10 cellular contexts compared by ENCODE assay signal in the genomic region with DNA sequence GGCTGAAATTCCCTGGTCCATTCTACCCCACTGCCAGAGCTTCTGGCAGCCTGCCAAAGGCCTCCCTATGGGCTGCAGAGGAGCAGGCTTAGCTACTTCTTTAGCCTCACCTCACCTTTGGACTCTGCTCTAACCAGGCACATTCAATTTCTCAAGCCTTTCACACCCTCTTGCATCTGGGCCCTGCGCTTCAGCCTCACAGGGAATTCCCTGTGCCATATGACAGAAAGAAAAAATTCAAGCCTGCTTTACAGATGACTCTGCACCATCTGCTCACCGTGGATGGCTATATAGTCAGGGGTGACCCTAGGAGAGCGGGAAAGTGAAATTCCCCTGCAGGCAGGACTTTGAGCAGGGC.
A peak's percentile ranks its signal among the peaks of the same experiment; 100 is the strongest.
DNase-seq lines count a peak whose midpoint lies in the region; ATAC-seq and TF ChIP-seq lines count a peak whose summit lies in the region.
"Had no signal": no experiment of that assay in that cellular context is flagged by ENCODE, and none has a peak within 500 bp of the region (broad histone marks: within the 10 kb centered on the region; RNA-seq: fewer than 3 reads in every experiment).

No MANE protein-coding gene starts in this region.

- H3K36me3 ChIP-seq in Caco-2 (ENCODE audit: control insufficient read depth, insufficient read depth, low read length) (no peaks in the 10 kb centered on the region), heart left ventricle (no peaks in the 10 kb centered on the region), vagina (no peaks in the 10 kb centered on the region)
- H3K36me3 ChIP-seq: thoracic aorta had no signal

- H3K27me3 ChIP-seq in Caco-2 (replicated peaks; ENCODE audit: control insufficient read depth, insufficient read depth, low read length) (no peaks in the 10 kb centered on the region), heart left ventricle (no peaks in the 10 kb centered on the region), vagina (no peaks in the 10 kb centered on the region)

- H3K4me1 ChIP-seq in Caco-2 (peaks cover 24% of the 10 kb centered on the region), heart left ventricle (peaks cover under 1 to 23% (median 14%) of the 10 kb centered on the region in 12 donors), vagina (no peaks in the 10 kb centered on the region)

- TF ChIP-seq POLR2A in heart left ventricle (IDR thresholded peaks at IDR 0.05) (no peak), vagina (IDR thresholded peaks at IDR 0.05) (no peak)

- peaks cover 22% of the 10 kb centered on the region for H3K4me1 Mint-ChIP-seq in Caco-2 (ENCODE audit: low read depth, unreplicated experiment)
- H3K4me1 Mint-ChIP-seq: naive B cell had no signal

- no peak overlapping the region for H3K4me3 ChIP-seq in Caco-2 (ENCODE audit: low read depth, low read length)
- H3K4me3 ChIP-seq in heart left ventricle = no peak overlapping the region
- no peak overlapping the region for H3K4me3 ChIP-seq in vagina
- H3K4me3 ChIP-seq: thoracic aorta had no signal

- DNase-seq in Caco-2 (peak; percentile 73 to 85), GM20000 (ENCODE audit: low spot score) (peak; percentile 42), NCI-H1105 (lab: John Stamatoyannopoulos, UW) (peak; percentile 4), heart left ventricle (peak; percentile 56 to 84 (median 70)), vagina (ENCODE audit: extremely low spot score in 2 of 2) (no peak), cerebellar cortex (ENCODE audit: low spot score) (no peak)
- DNase-seq: naive B cell had no signal

- H3K4me3 Mint-ChIP-seq in Caco-2 (ENCODE audit: unreplicated experiment) = no peak overlapping the region
- H3K4me3 Mint-ChIP-seq: naive B cell had no signal

- ATAC-seq in heart left ventricle = peak; percentile 48 to 82 (median 80)
- no peak for ATAC-seq in HG03135 (IDR thresholded peaks at IDR 0.05; ENCODE audit: unreplicated experiment)
- no peak for ATAC-seq in GM18517 (IDR thresholded peaks at IDR 0.05; ENCODE audit: unreplicated experiment)

- H3K27me3 Mint-ChIP-seq in Caco-2 (ENCODE audit: insufficient read depth, unreplicated experiment) = no peaks in the 10 kb centered on the region

- TF ChIP-seq CTCF in Caco-2 (IDR thresholded peaks at IDR 0.05; ENCODE audit: insufficient read depth in 1 of 2, low read depth in 1 of 2, low read length in 1 of 2, severe bottlenecking in 1 of 2, unreplicated experiment in 1 of 2) = no peak
- TF ChIP-seq CTCF in GM20000 (IDR thresholded peaks at IDR 0.05; ENCODE audit: extremely low read depth, missing control alignments) = no peak
- TF ChIP-seq CTCF in heart left ventricle (IDR thresholded peaks at IDR 0.05) = no peak
- no peak for TF ChIP-seq CTCF in vagina (IDR thresholded peaks at IDR 0.05)

- no peak overlapping the region for H3K27ac Mint-ChIP-seq in Caco-2 (ENCODE audit: unreplicated experiment)

- intact Hi-C loops in Caco-2 (cut with micrococcal nuclease; ENCODE audit: unreplicated experiment) = no loop called here
- intact Hi-C loops in heart left ventricle (cut with DNase I) = no loop called here
- intact Hi-C loops in vagina (cut with DNase I) = no loop called here

- peaks cover 20% of the 10 kb centered on the region for H3K9me3 ChIP-seq in Caco-2
- H3K9me3 ChIP-seq in heart left ventricle = peaks cover 0 to 28% (median 13%) of the 10 kb centered on the region in 12 donors
- peaks cover 9% of the 10 kb centered on the region for H3K9me3 ChIP-seq in vagina

- no TSS peak for BruUV-seq in Caco-2 (replicated peaks; lab: Mats Ljungman, UMichigan)

- 71 to 83% (median 77%) methylated on average over 3 of the region's 3 CpGs for WGBS in heart left ventricle, 4 donors

- CTCF ChIA-PET in Caco-2 (lab: Charles Lee) = interaction anchor here (0.6 kb wide), 1 partner anchor 80 kb away, joined by 3 read pairs; a partner anchor contains a TSS

- H3K27ac ChIP-seq in heart left ventricle (peak overlapping the region in 4 of 12 donors; percentile 5 to 40 (median 18)), vagina (no peak overlapping the region)

- H3K36me3 Mint-ChIP-seq in Caco-2 (ENCODE audit: insufficient read depth, unreplicated experiment) = peaks cover 8% of the 10 kb centered on the region

- POLR2A ChIA-PET in Caco-2 (lab: Charles Lee) = no interaction called here

- peaks cover 16% of the 10 kb centered on the region for H3K9me3 Mint-ChIP-seq in Caco-2 (ENCODE audit: unreplicated experiment)

Comparison
In these comparisons a context has a peak if more than half of its experiments do, and no peak if none do; other contexts are left out.
1. DNase-seq: peak in Caco-2 (2 of 2), GM20000 (single experiment), NCI-H1105 (single experiment) and heart left ventricle (5 of 5); none in vagina (0 of 2) and cerebellar cortex (single experiment).
2. ATAC-seq: peak in heart left ventricle (4 of 4); none in HG03135 (single experiment) and GM18517 (single experiment).